Comparison of ENCODE assay signal across 1 cellular context in the genomic region with DNA sequence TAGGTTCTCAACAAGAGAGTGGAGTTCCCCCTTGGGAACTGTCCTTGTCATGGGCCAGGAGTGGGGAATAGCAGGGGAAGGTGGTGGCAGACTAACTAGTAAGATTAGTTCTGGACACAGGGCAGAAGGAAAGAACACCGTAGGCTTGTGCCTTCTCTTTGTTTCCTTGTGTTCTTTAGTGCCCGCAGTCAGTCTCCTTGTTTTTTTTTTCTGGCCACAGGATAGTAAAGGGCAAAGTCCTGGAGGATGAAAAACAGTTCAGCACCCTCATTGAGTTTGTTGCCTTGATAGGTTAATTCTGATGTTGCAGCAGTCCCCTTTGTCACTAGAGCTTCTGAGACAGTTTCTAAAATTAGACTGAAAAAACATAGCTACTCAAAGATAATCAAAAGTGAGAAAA.
TF ChIP-seq lines count a peak whose summit lies in the region.

No MANE protein-coding gene starts in this region.

TF ChIP-seq in HepG2, 621 proteins besides CTCF, POLR2A, EP300 and RAD21 (continued from another document and continues in another):
- peak; percentile 51; the same call in 1 of the 2 replicates for TF ChIP-seq ARID5B (CRISPR knock-in tag; IDR thresholded peaks at IDR 0.05)
- TF ChIP-seq, protein P1, sequence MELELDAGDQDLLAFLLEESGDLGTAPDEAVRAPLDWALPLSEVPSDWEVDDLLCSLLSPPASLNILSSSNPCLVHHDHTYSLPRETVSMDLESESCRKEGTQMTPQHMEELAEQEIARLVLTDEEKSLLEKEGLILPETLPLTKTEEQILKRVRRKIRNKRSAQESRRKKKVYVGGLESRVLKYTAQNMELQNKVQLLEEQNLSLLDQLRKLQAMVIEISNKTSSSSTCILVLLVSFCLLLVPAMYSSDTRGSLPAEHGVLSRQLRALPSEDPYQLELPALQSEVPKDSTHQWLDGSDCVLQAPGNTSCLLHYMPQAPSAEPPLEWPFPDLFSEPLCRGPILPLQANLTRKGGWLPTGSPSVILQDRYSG (CRISPR knock-in tag; IDR thresholded peaks at IDR 0.05): no peak
- TF ChIP-seq, protein P2, sequence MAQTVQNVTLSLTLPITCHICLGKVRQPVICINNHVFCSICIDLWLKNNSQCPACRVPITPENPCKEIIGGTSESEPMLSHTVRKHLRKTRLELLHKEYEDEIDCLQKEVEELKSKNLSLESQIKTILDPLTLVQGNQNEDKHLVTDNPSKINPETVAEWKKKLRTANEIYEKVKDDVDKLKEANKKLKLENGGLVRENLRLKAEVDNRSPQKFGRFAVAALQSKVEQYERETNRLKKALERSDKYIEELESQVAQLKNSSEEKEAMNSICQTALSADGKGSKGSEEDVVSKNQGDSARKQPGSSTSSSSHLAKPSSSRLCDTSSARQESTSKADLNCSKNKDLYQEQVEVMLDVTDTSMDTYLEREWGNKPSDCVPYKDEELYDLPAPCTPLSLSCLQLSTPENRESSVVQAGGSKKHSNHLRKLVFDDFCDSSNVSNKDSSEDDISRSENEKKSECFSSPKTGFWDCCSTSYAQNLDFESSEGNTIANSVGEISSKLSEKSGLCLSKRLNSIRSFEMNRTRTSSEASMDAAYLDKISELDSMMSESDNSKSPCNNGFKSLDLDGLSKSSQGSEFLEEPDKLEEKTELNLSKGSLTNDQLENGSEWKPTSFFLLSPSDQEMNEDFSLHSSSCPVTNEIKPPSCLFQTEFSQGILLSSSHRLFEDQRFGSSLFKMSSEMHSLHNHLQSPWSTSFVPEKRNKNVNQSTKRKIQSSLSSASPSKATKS (CRISPR knock-in tag; IDR thresholded peaks at IDR 0.05): no peak
- no peak for TF ChIP-seq ELF4 (CRISPR knock-in tag; IDR thresholded peaks at IDR 0.05; ENCODE audit: borderline replicate concordance)
- TF ChIP-seq ZNF724P (CRISPR knock-in tag; IDR thresholded peaks at IDR 0.05; ENCODE audit: borderline replicate concordance): no peak
- TF ChIP-seq ZFP41 (CRISPR knock-in tag; IDR thresholded peaks at IDR 0.05; ENCODE audit: borderline replicate concordance): no peak
- no peak for TF ChIP-seq CCDC6 (CRISPR knock-in tag; IDR thresholded peaks at IDR 0.05)
- no peak for TF ChIP-seq JUND (CRISPR knock-in tag; IDR thresholded peaks at IDR 0.05)
- TF ChIP-seq MLXIP (CRISPR knock-in tag; IDR thresholded peaks at IDR 0.05; ENCODE audit: borderline replicate concordance): no peak
- no peak for TF ChIP-seq ZNF337 (CRISPR knock-in tag; IDR thresholded peaks at IDR 0.05; ENCODE audit: borderline replicate concordance, low read depth)
- TF ChIP-seq GATAD2A (CRISPR knock-in tag; IDR thresholded peaks at IDR 0.05): peak; percentile 41; the same call in 1 of the 2 replicates
- no peak for TF ChIP-seq CENPX (CRISPR knock-in tag; IDR thresholded peaks at IDR 0.05)
- TF ChIP-seq SAP130 (CRISPR knock-in tag; IDR thresholded peaks at IDR 0.05; ENCODE audit: low read depth): 0 out of 2 replicates have a peak, but pooled peaks have one; percentile 28
- TF ChIP-seq, protein P3, sequence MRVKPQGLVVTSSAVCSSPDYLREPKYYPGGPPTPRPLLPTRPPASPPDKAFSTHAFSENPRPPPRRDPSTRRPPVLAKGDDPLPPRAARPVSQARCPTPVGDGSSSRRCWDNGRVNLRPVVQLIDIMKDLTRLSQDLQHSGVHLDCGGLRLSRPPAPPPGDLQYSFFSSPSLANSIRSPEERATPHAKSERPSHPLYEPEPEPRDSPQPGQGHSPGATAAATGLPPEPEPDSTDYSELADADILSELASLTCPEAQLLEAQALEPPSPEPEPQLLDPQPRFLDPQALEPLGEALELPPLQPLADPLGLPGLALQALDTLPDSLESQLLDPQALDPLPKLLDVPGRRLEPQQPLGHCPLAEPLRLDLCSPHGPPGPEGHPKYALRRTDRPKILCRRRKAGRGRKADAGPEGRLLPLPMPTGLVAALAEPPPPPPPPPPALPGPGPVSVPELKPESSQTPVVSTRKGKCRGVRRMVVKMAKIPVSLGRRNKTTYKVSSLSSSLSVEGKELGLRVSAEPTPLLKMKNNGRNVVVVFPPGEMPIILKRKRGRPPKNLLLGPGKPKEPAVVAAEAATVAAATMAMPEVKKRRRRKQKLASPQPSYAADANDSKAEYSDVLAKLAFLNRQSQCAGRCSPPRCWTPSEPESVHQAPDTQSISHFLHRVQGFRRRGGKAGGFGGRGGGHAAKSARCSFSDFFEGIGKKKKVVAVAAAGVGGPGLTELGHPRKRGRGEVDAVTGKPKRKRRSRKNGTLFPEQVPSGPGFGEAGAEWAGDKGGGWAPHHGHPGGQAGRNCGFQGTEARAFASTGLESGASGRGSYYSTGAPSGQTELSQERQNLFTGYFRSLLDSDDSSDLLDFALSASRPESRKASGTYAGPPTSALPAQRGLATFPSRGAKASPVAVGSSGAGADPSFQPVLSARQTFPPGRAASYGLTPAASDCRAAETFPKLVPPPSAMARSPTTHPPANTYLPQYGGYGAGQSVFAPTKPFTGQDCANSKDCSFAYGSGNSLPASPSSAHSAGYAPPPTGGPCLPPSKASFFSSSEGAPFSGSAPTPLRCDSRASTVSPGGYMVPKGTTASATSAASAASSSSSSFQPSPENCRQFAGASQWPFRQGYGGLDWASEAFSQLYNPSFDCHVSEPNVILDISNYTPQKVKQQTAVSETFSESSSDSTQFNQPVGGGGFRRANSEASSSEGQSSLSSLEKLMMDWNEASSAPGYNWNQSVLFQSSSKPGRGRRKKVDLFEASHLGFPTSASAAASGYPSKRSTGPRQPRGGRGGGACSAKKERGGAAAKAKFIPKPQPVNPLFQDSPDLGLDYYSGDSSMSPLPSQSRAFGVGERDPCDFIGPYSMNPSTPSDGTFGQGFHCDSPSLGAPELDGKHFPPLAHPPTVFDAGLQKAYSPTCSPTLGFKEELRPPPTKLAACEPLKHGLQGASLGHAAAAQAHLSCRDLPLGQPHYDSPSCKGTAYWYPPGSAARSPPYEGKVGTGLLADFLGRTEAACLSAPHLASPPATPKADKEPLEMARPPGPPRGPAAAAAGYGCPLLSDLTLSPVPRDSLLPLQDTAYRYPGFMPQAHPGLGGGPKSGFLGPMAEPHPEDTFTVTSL (CRISPR knock-in tag; IDR thresholded peaks at IDR 0.05; ENCODE audit: borderline replicate concordance): peak; percentile 62; the same call in 1 of the 2 replicates
- TF ChIP-seq ZNF460 (CRISPR knock-in tag; IDR thresholded peaks at IDR 0.05; ENCODE audit: borderline replicate concordance): no peak
- TF ChIP-seq ZUFSP (CRISPR knock-in tag; IDR thresholded peaks at IDR 0.05; ENCODE audit: borderline replicate concordance): no peak
- no peak for TF ChIP-seq TFDP1 (CRISPR knock-in tag; IDR thresholded peaks at IDR 0.05; ENCODE audit: borderline replicate concordance)
- no peak for TF ChIP-seq RCOR2 (CRISPR knock-in tag; IDR thresholded peaks at IDR 0.05)
- TF ChIP-seq, protein P4, sequence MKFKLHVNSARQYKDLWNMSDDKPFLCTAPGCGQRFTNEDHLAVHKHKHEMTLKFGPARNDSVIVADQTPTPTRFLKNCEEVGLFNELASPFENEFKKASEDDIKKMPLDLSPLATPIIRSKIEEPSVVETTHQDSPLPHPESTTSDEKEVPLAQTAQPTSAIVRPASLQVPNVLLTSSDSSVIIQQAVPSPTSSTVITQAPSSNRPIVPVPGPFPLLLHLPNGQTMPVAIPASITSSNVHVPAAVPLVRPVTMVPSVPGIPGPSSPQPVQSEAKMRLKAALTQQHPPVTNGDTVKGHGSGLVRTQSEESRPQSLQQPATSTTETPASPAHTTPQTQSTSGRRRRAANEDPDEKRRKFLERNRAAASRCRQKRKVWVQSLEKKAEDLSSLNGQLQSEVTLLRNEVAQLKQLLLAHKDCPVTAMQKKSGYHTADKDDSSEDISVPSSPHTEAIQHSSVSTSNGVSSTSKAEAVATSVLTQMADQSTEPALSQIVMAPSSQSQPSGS (CRISPR knock-in tag; IDR thresholded peaks at IDR 0.05): no peak
- 0 out of 2 replicates have a peak, but pooled peaks have one; percentile 15 for TF ChIP-seq TARDBP (CRISPR knock-in tag; IDR thresholded peaks at IDR 0.05)
- TF ChIP-seq HMG20A (CRISPR knock-in tag; IDR thresholded peaks at IDR 0.05; ENCODE audit: borderline replicate concordance): 0 out of 2 replicates have a peak, but pooled peaks have one; percentile 33
- TF ChIP-seq FOSL2 (CRISPR knock-in tag; IDR thresholded peaks at IDR 0.05): no peak
- TF ChIP-seq FOXA3 (CRISPR knock-in tag; IDR thresholded peaks at IDR 0.05): 0 out of 2 replicates have a peak, but pooled peaks have one; percentile 29
- TF ChIP-seq, protein P5, sequence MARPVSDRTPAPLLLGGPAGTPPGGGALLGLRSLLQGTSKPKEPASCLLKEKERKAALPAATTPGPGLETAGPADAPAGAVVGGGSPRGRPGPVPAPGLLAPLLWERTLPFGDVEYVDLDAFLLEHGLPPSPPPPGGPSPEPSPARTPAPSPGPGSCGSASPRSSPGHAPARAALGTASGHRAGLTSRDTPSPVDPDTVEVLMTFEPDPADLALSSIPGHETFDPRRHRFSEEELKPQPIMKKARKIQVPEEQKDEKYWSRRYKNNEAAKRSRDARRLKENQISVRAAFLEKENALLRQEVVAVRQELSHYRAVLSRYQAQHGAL (CRISPR knock-in tag; IDR thresholded peaks at IDR 0.05; ENCODE audit: not compliant biosample characterization): no peak
- TF ChIP-seq HMG20B (CRISPR knock-in tag; conservative IDR thresholded peaks at IDR 0.05): no peak
- TF ChIP-seq ZSCAN31 (CRISPR knock-in tag; IDR thresholded peaks at IDR 0.05; ENCODE audit: low read depth): no peak
- no peak for TF ChIP-seq ZBTB2 (CRISPR knock-in tag; IDR thresholded peaks at IDR 0.05; ENCODE audit: low read depth)
- no peak for TF ChIP-seq GTF3A (CRISPR knock-in tag; conservative IDR thresholded peaks at IDR 0.05)
